Comparison of ENCODE assay signal across 17 cellular contexts in the genomic region with DNA sequence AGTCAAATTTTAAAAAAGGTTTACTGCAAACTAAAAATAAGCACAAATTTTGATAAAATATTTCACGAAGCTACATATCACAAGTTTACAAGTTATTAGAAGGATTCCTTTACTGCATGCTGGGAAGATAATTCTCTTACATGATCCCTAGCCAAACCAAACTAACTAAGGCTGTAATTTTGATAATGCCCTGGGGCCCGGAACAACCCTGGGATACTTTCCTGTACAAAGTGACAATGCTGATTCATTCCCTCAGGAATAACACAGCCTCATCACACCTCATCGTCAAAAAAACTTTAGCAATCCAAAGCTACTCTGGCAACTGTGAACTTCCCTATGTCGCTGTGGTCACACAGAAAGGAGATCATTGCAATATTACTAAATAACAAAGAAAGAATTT.
"Had no signal": no experiment of that assay in that cellular context is flagged by ENCODE, and none has a peak within 500 bp of the region (broad histone marks: within the 10 kb centered on the region; RNA-seq: fewer than 3 reads in every experiment).

No MANE protein-coding gene starts in this region.

- ATAC-seq: activated T-cell treated with anti-CD3 and anti-CD28 coated beads, Interleukin-2, amount 50 U/mL, for 72 hours; effector memory CD8-positive, alpha-beta T cell; gastroesophageal sphincter; left cardiac atrium; pancreas; T-cell had no signal

- FAIRE-seq: pancreas had no signal

- H3K27ac ChIP-seq: gastroesophageal sphincter, heart right ventricle, pancreas, WERI-Rb-1 had no signal

- H3K27me3 ChIP-seq: gastroesophageal sphincter, heart right ventricle, pancreas had no signal

- H3K36me3 ChIP-seq: pancreas, WERI-Rb-1 had no signal

- H3K4me3 ChIP-seq: gastroesophageal sphincter, heart right ventricle, pancreas had no signal

- H3K4me1 ChIP-seq: gastroesophageal sphincter, pancreas had no signal

- DNase-seq: activated CD4-positive, alpha-beta T cell treated with anti-CD3 and anti-CD28 coated beads, Interleukin-2, amount 50 U/mL, for 48 hours; activated CD8-positive, alpha-beta memory T cell treated with anti-CD3 and anti-CD28 coated beads, Interleukin-2, amount 50 U/mL, for 4 hours; activated naive CD4-positive, alpha-beta T cell; activated T-cell treated with anti-CD3 and anti-CD28 coated beads, Interleukin-2, amount 50 U/mL, for 72 hours; anterior cingulate cortex; dermis blood vessel endothelial cell; effector memory CD8-positive, alpha-beta T cell; heart right ventricle; left cardiac atrium; naive B cell; pancreas; stimulated activated CD4-positive, alpha-beta T cell treated with anti-CD3 and anti-CD28 coated beads, Interleukin-12 subunit alpha, Interleukin-12 subunit beta, amount 100 ng/mL, for 4 hours; stimulated activated CD4-positive, alpha-beta T cell treated with anti-CD3 and anti-CD28 coated beads, Interleukin-2, amount 100 ng/mL, for 24 hours; T-cell; T1000 had no signal

- H3K9me3 ChIP-seq: gastroesophageal sphincter, heart right ventricle, pancreas had no signal
